In genomic region chr9:99823392-99824377, GRCh38 we compare ENCODE assay signal across 8 cellular contexts. TPM values are rescaled to one million over a fixed set of nuclear protein-coding genes. Genes with fewer than 3 reads are reported as not detected.
DNase-seq lines count a peak whose midpoint lies in the region; ATAC-seq and TF ChIP-seq lines count a peak whose summit lies in the region.

No MANE protein-coding gene starts in this region.

- H3K4me1 ChIP-seq in ES-I3 (ENCODE audit: insufficient read depth, low read length), result no peaks in the 10 kb centered on the region; the same call in 1 of the 2 replicates
- peaks cover 67 to 82% of the 10 kb centered on the region in 2 experiments for H3K4me1 ChIP-seq in neutrophil (ENCODE audit: control insufficient read depth in 1 of 2, insufficient read depth in 1 of 2, low read depth in 1 of 2, low read length in 1 of 2)

- no peak for ATAC-seq in activated T-cell treated with anti-CD3 and anti-CD28 coated beads, Interleukin-2, amount 50 U/mL, for 72 hours (replicated peaks in 1 of 2)
- no peak for ATAC-seq in GM19351 (IDR thresholded peaks at IDR 0.05; ENCODE audit: unreplicated experiment)

- no peaks in the 10 kb centered on the region for H3K36me3 ChIP-seq in ES-I3 (ENCODE audit: insufficient read depth, low read length)
- H3K36me3 ChIP-seq in neutrophil, result no peaks in the 10 kb centered on the region

- H3K27me3 ChIP-seq in neutrophil, result peaks cover 69% of the 10 kb centered on the region

- peak overlapping the region; percentile 72; the same call in 1 of the 2 replicates for H3K9ac ChIP-seq in ES-I3 (ENCODE audit: low read depth, low read length)

- H3K27me3 Mint-ChIP-seq in activated T-cell treated with anti-CD3 and anti-CD28 coated beads, Interleukin-2, amount 50 U/mL, for 72 hours (ENCODE audit: low read depth), result peaks cover 17% of the 10 kb centered on the region

- TF ChIP-seq CTCF in fibroblast of the aortic adventitia (IDR thresholded peaks at IDR 0.05; ENCODE audit: insufficient read depth, low read length) (no peak), neutrophil (IDR thresholded peaks at IDR 0.05) (no peak)

- DNase-seq in NCI-H748 (lab: John Stamatoyannopoulos, UW; ENCODE audit: unreplicated experiment) (peak; percentile 55), fibroblast of the aortic adventitia (ENCODE audit: low read depth) (peak; percentile 53), stromal cell of bone marrow (ENCODE audit: low read depth) (peak; percentile 31), NCI-H187 treated with DMSO at 0.1 percent for 48 hours (lab: John Stamatoyannopoulos, UW) (no peak)
- DNase-seq in activated T-cell treated with anti-CD3 and anti-CD28 coated beads, Interleukin-2, amount 50 U/mL, for 72 hours, result peak; percentile 70 to 78

- H3K27ac ChIP-seq in neutrophil, result no peak overlapping the region

- H3K4me3 Mint-ChIP-seq in activated T-cell treated with anti-CD3 and anti-CD28 coated beads, Interleukin-2, amount 50 U/mL, for 72 hours, result peak overlapping the region; percentile 94 to 99

- peaks cover 4 to 12% of the 10 kb centered on the region in 2 donors for H3K36me3 Mint-ChIP-seq in activated T-cell treated with anti-CD3 and anti-CD28 coated beads, Interleukin-2, amount 50 U/mL, for 72 hours (ENCODE audit: insufficient read depth in 2 of 2)

- peaks cover 74% of the 10 kb centered on the region for H3K4me1 Mint-ChIP-seq in activated T-cell treated with anti-CD3 and anti-CD28 coated beads, Interleukin-2, amount 50 U/mL, for 72 hours (ENCODE audit: low read depth)

- H3K27ac Mint-ChIP-seq in activated T-cell treated with anti-CD3 and anti-CD28 coated beads, Interleukin-2, amount 50 U/mL, for 72 hours, result no peak overlapping the region

- peak overlapping the region; percentile 90 for H3K4me3 ChIP-seq in fibroblast of the aortic adventitia (ENCODE audit: low read depth, low read length)
- H3K4me3 ChIP-seq in neutrophil (ENCODE audit: low read depth in 1 of 2, low read length in 1 of 2), result peak overlapping the region; percentile 78 to 99

- H3K9me3 Mint-ChIP-seq in activated T-cell treated with anti-CD3 and anti-CD28 coated beads, Interleukin-2, amount 50 U/mL, for 72 hours, result no peaks in the 10 kb centered on the region

- H3K9me3 ChIP-seq in ES-I3 (ENCODE audit: control insufficient read depth, insufficient read depth, low read length) (no peaks in the 10 kb centered on the region), neutrophil (no peaks in the 10 kb centered on the region)

RNA-seq across cellular contexts. Expression of gene NR4A3, which starts 2.0 kb away (rescaled TPM):
- total RNA-seq in activated T-cell treated with anti-CD3 and anti-CD28 coated beads, Interleukin-2, amount 50 U/mL, for 72 hours, result 10 to 100 TPM; 53.0 to 53.1 TPM
- 1.1 and 1.5 TPM in 2 replicates for total RNA-seq in fibroblast of the aortic adventitia (ENCODE audit: low replicate concordance)

Comparison
In these comparisons a context has a peak if more than half of its experiments do, and no peak if none do; other contexts are left out.
1. RNA of gene NR4A3, which starts 2.0 kb away (total RNA-seq): 53.0 to 53.1 TPM in activated T-cell treated with anti-CD3 and anti-CD28 coated beads, Interleukin-2, amount 50 U/mL, for 72 hours; 1.1 to 1.5 TPM in fibroblast of the aortic adventitia; every median in the first group is over 10 times any median in the second.